ENCODE assay signal across 24 cellular contexts in genomic region chr16:1830213-1830612, GRCh38. TPM values are rescaled to one million over a fixed set of nuclear protein-coding genes. Genes with fewer than 3 reads are reported as not detected.
A peak's percentile ranks its signal among the peaks of the same experiment; 100 is the strongest.
DNase-seq lines count a peak whose midpoint lies in the region; ATAC-seq and TF ChIP-seq lines count a peak whose summit lies in the region.
"Had no signal": no experiment of that assay in that cellular context is flagged by ENCODE, and none has a peak within 500 bp of the region (broad histone marks: within the 10 kb centered on the region; RNA-seq: fewer than 3 reads in every experiment).

No MANE protein-coding gene starts in this region.

- H3K9me3 Mint-ChIP-seq in Caco-2 (ENCODE audit: unreplicated experiment) (no peaks in the 10 kb centered on the region), chondrocyte (ENCODE audit: low read depth) (no peaks in the 10 kb centered on the region)
- H3K9me3 Mint-ChIP-seq: CD8-positive, alpha-beta memory T cell had no signal

- peak overlapping the region; percentile 34; the same call in 1 of the 2 replicates for H3K4me3 ChIP-seq in ACC112 (ENCODE audit: low read depth, low read length)
- no peak overlapping the region for H3K4me3 ChIP-seq in body of pancreas
- no peak overlapping the region for H3K4me3 ChIP-seq in Caco-2 (ENCODE audit: low read depth, low read length)
- no peak overlapping the region for H3K4me3 ChIP-seq in upper lobe of left lung
- H3K4me3 ChIP-seq: coronary artery, lung, psoas muscle had no signal

- no peak overlapping the region for H2AFZ ChIP-seq in ACC112 (ENCODE audit: low read length, unreplicated experiment)

- POLR2A ChIA-PET in Caco-2 (lab: Charles Lee) = interaction anchor here (0.6 kb wide), 1 partner anchor 111 kb away, joined by 6 read pairs; no protein-coding TSS in a partner anchor

- 11 to 17% methylated on average over 3 of the region's 3 CpGs for WGBS in body of pancreas, 2 donors
- 53 to 69% methylated on average over 3 of the region's 3 CpGs for WGBS in upper lobe of left lung, 2 donors

- peaks cover 10% of the 10 kb centered on the region for H3K36me3 Mint-ChIP-seq in Caco-2 (ENCODE audit: insufficient read depth, unreplicated experiment)
- H3K36me3 Mint-ChIP-seq in chondrocyte (ENCODE audit: low read depth) = peaks cover 3% of the 10 kb centered on the region

- no peak for TF ChIP-seq EP300 in upper lobe of left lung (IDR thresholded peaks at IDR 0.05)

- BruUV-seq in Caco-2 (replicated peaks; lab: Mats Ljungman, UMichigan) = no TSS peak

- TF ChIP-seq POLR2A in body of pancreas (IDR thresholded peaks at IDR 0.05) = peak in 2 of 3 donors; percentile 41 to 61
- no peak for TF ChIP-seq POLR2A in upper lobe of left lung (IDR thresholded peaks at IDR 0.05)

- H3K27ac Mint-ChIP-seq in Caco-2 (ENCODE audit: unreplicated experiment) = no peak overlapping the region
- no peak overlapping the region for H3K27ac Mint-ChIP-seq in chondrocyte (ENCODE audit: unreplicated experiment)
- H3K27ac Mint-ChIP-seq: activated CD8-positive, alpha-beta T cell treated with anti-CD3 and anti-CD28 coated beads, Interleukin-2, amount 10 ng/mL, durations not matched to agents 7 days and 5 days had no signal

- TF ChIP-seq CTCF in body of pancreas (IDR thresholded peaks at IDR 0.05) (no peak), Caco-2 (IDR thresholded peaks at IDR 0.05; ENCODE audit: insufficient read depth in 1 of 2, low read depth in 1 of 2, low read length in 1 of 2, severe bottlenecking in 1 of 2, unreplicated experiment in 1 of 2) (no peak), chondrocyte (IDR thresholded peaks at IDR 0.05) (no peak), upper lobe of left lung (IDR thresholded peaks at IDR 0.05) (no peak)

- no peaks in the 10 kb centered on the region for H3K4me1 Mint-ChIP-seq in Caco-2 (ENCODE audit: low read depth, unreplicated experiment)
- H3K4me1 Mint-ChIP-seq in chondrocyte (ENCODE audit: low read depth) = peaks cover 38% of the 10 kb centered on the region

- peaks cover 4% of the 10 kb centered on the region; the same call in 1 of the 2 replicates for H3K36me3 ChIP-seq in ACC112 (ENCODE audit: insufficient read depth, low read length)
- no peaks in the 10 kb centered on the region for H3K36me3 ChIP-seq in body of pancreas (replicated peaks in 1 of 2; ENCODE audit: insufficient read depth in 1 of 2, low read depth in 2 of 2)
- no peaks in the 10 kb centered on the region for H3K36me3 ChIP-seq in Caco-2 (ENCODE audit: control insufficient read depth, insufficient read depth, low read length)
- H3K36me3 ChIP-seq in upper lobe of left lung = peaks cover 0 to 3% (median 0%) of the 10 kb centered on the region in 4 donors

- H3K4me3 Mint-ChIP-seq in Caco-2 (ENCODE audit: unreplicated experiment) = no peak overlapping the region
- H3K4me3 Mint-ChIP-seq in chondrocyte (ENCODE audit: unreplicated experiment) = no peak overlapping the region
- H3K4me3 Mint-ChIP-seq: activated CD8-positive, alpha-beta T cell treated with anti-CD3 and anti-CD28 coated beads, Interleukin-2, amount 10 ng/mL, durations not matched to agents 7 days and 5 days had no signal

- CTCF ChIA-PET in Caco-2 (lab: Charles Lee) = no interaction called here

- ATAC-seq in body of pancreas (peak; percentile 16), upper lobe of left lung (ENCODE audit: low FRiP score in 2 of 2) (no peak)
- ATAC-seq: activated CD8-positive, alpha-beta T cell treated with anti-CD3 and anti-CD28 coated beads, Interleukin-2, amount 10 ng/mL, durations not matched to agents 7 days and 5 days; psoas muscle had no signal

- DNase-seq in body of pancreas = peak; percentile 43 to 73 (median 58)
- DNase-seq in mesenteric fat pad (ENCODE audit: low spot score) = peak; percentile 30
- DNase-seq in Caco-2 = no peak
- no peak for DNase-seq in chondrocyte (ENCODE audit: low spot score)
- no peak for DNase-seq in upper lobe of left lung
- DNase-seq: activated CD8-positive, alpha-beta T cell treated with anti-CD3 and anti-CD28 coated beads, Interleukin-2, amount 10 ng/mL, durations not matched to agents 7 days and 5 days; activated gamma-delta T cell treated with Interleukin-2 at 50 U/mL for 16 hours; activated T-cell treated with anti-CD3 and anti-CD28 coated beads, Interleukin-2, amount 50 U/mL, for 1 hour; CD8-positive, alpha-beta memory T cell; DMS153; NCI-H2081; NCI-H226; psoas muscle; RPMI8226; stimulated activated CD4-positive, alpha-beta T cell treated with anti-CD3 and anti-CD28 coated beads, Interleukin-1b, Interleukin-23, amount 100 ng/mL, for 48 hours; substantia nigra; T-helper 2 cell had no signal

- H3K27me3 ChIP-seq in ACC112 (ENCODE audit: insufficient read depth, low read length) (no peaks in the 10 kb centered on the region), body of pancreas (no peaks in the 10 kb centered on the region), Caco-2 (replicated peaks; ENCODE audit: control insufficient read depth, insufficient read depth, low read length) (no peaks in the 10 kb centered on the region), upper lobe of left lung (no peaks in the 10 kb centered on the region)

- H3K27me3 Mint-ChIP-seq in Caco-2 (ENCODE audit: insufficient read depth, unreplicated experiment) (no peaks in the 10 kb centered on the region), chondrocyte (ENCODE audit: low read depth) (no peaks in the 10 kb centered on the region)
- H3K27me3 Mint-ChIP-seq: CD8-positive, alpha-beta memory T cell had no signal

- peaks cover 38% of the 10 kb centered on the region for H3K79me2 ChIP-seq in ACC112 (ENCODE audit: control insufficient read depth, insufficient read depth, low read length, unreplicated experiment)

- intact Hi-C loops in body of pancreas (cut with DNase I) (no loop called here), Caco-2 (cut with micrococcal nuclease; ENCODE audit: unreplicated experiment) (no loop called here)

- H3K27ac ChIP-seq in ACC112 (ENCODE audit: low read depth, low read length) (no peak overlapping the region), body of pancreas (peak overlapping the region; percentile 45 to 96 (median 76)), upper lobe of left lung (no peak overlapping the region)
- H3K27ac ChIP-seq: coronary artery, psoas muscle had no signal

- H3K9me3 ChIP-seq in body of pancreas (no peaks in the 10 kb centered on the region), Caco-2 (no peaks in the 10 kb centered on the region), upper lobe of left lung (no peaks in the 10 kb centered on the region)
- H3K9me3 ChIP-seq: psoas muscle had no signal

- H3K4me1 ChIP-seq in ACC112 (ENCODE audit: control insufficient read depth, insufficient read depth, low read length, unreplicated experiment) = peaks cover 23% of the 10 kb centered on the region
- H3K4me1 ChIP-seq in body of pancreas = peaks cover 52% of the 10 kb centered on the region
- peaks cover 13% of the 10 kb centered on the region; the same call in 1 of the 2 replicates for H3K4me1 ChIP-seq in Caco-2
- H3K4me1 ChIP-seq in upper lobe of left lung = peaks cover 19 to 37% (median 24%) of the 10 kb centered on the region in 4 donors

RNA-seq across cellular contexts. Expression of gene FAHD1, which starts 3.2 kb away (rescaled TPM):
- total RNA-seq in body of pancreas = 10 to 100 TPM; 32.6 to 50.8 TPM
- total RNA-seq in mesenteric fat pad = 17.9 TPM
- total RNA-seq in Caco-2 (2022) = 16.5 and 21.1 TPM in 2 replicates
- total RNA-seq in chondrocyte = 25.8 to 27.1 TPM (median 25.9 TPM) in 3 replicates
- total RNA-seq in upper lobe of left lung = 10 to 100 TPM; 22.1 to 42.1 (median 32.6) TPM

RNA-seq across cellular contexts. Expression of gene HAGH, which starts 3.6 kb away (rescaled TPM):
- total RNA-seq in body of pancreas = 10 to 100 TPM; 45.7 to 46.5 TPM
- total RNA-seq in mesenteric fat pad = 58.4 TPM
- total RNA-seq in Caco-2 (2022) = 39.9 and 48.1 TPM in 2 replicates
- total RNA-seq in chondrocyte = 46.5 to 56.7 TPM (median 55.1 TPM) in 3 replicates
- 100 to 1,000 TPM in 5 of 6 donors, 10 to 100 TPM in 1; 84.5 to 251 (median 122) TPM for total RNA-seq in upper lobe of left lung

RNA-seq across cellular contexts. Expression of gene IGFALS, which starts 36.7 kb away (rescaled TPM):
- total RNA-seq in body of pancreas = 1 to 10 TPM; 5.2 to 9.2 TPM
- total RNA-seq in mesenteric fat pad = not detected
- not detected in 2 replicates for total RNA-seq in Caco-2 (2022)
- 0.12 to 0.31 TPM in 2 of 3 replicates, not detected in the other for total RNA-seq in chondrocyte
- 10 to 100 TPM in 1 of 6 donors, 1 to 10 TPM in 5; 1.0 to 11.5 (median 3.1) TPM for total RNA-seq in upper lobe of left lung
- total RNA-seq: bronchial epithelial cell; CD8-positive, alpha-beta memory T cell; glomerular endothelial cell; skeletal muscle tissue had no signal

RNA-seq across cellular contexts. Expression of gene MEIOB, which starts 41.8 kb away (rescaled TPM):
- under 1 TPM in 1 of 2 donors, not detected in 1; 0.26 TPM for total RNA-seq in body of pancreas
- total RNA-seq in mesenteric fat pad = not detected
- total RNA-seq in Caco-2 (2022) = not detected in 2 replicates
- 1.1 to 1.3 TPM (median 1.2 TPM) in 3 replicates for total RNA-seq in chondrocyte
- total RNA-seq in upper lobe of left lung = under 1 TPM in 1 of 6 donors, not detected in 5; 0.54 TPM
- total RNA-seq: activated CD8-positive, alpha-beta T cell treated with anti-CD3 and anti-CD28 coated beads, Interleukin-2, amount 10 ng/mL, durations not matched to agents 7 days and 5 days; CD8-positive, alpha-beta memory T cell; psoas muscle; urinary bladder had no signal

RNA-seq across cellular contexts. Expression of gene NUBP2, which starts 47.5 kb away (rescaled TPM):
- total RNA-seq in body of pancreas (10 to 100 TPM; 61.0 to 72.6 TPM), mesenteric fat pad (35.1 TPM), Caco-2 (2022) (61.9 and 65.3 TPM in 2 replicates), chondrocyte (36.5 to 46.0 TPM (median 40.7 TPM) in 3 replicates), upper lobe of left lung (10 to 100 TPM; 53.2 to 85.6 (median 60.5) TPM)

Comparison
In these comparisons a context has a peak if more than half of its experiments do, and no peak if none do; other contexts are left out.
1. H3K27ac ChIP-seq: peak in body of pancreas (4 of 4); none in ACC112 (single experiment) and upper lobe of left lung (0 of 4).
2. DNase-seq: peak in body of pancreas (4 of 4) and mesenteric fat pad (single experiment); none in Caco-2 (0 of 2), chondrocyte (single experiment) and upper lobe of left lung (0 of 2).
3. POLR2A ChIP-seq: peak in body of pancreas (2 of 3); none in upper lobe of left lung (0 of 4).